In genomic region chr1:2557146-2558029, GRCh38 we compare ENCODE assay signal across 10 cellular contexts. TPM values are rescaled to one million over a fixed set of nuclear protein-coding genes. Genes with fewer than 3 reads are reported as not detected.
A peak's percentile ranks its signal among the peaks of the same experiment; 100 is the strongest.
DNase-seq lines count a peak whose midpoint lies in the region; ATAC-seq, FAIRE-seq and TF ChIP-seq lines count a peak whose summit lies in the region.
"Had no signal": no experiment of that assay in that cellular context is flagged by ENCODE, and none has a peak within 500 bp of the region (broad histone marks: within the 10 kb centered on the region; RNA-seq: fewer than 3 reads in every experiment).

No MANE protein-coding gene starts in this region.

- peak overlapping the region; percentile 82 to 87 for H3K4me3 ChIP-seq in kidney (ENCODE audit: low read length in 2 of 2)
- H3K4me3 ChIP-seq: A549 had no signal

- peak overlapping the region; percentile 92 for H3K4me3 Mint-ChIP-seq in T-helper 1 cell treated with Interleukin-12 subunit alpha and Interleukin-12 subunit beta and Interleukin-4 antibody, amounts not matched to agents 30 μg/mL and 1 μg/mL, for 36 hours
- H3K4me3 Mint-ChIP-seq in activated T-helper 1 cell treated with anti-CD3 and anti-CD28 coated beads, Interleukin-12 subunit alpha, Interleukin-12 subunit beta, Interleukin-2, Interleukin-4 antibody, amounts not matched to agents 30 ng/mL and 10 ng/mL and 1 ng/mL, durations not matched to agents 14 hours and 24 hours and 36 hours = peak overlapping the region; percentile 88
- H3K4me3 Mint-ChIP-seq in stimulated activated naive CD8-positive, alpha-beta T cell treated with anti-CD3 and anti-CD28 coated beads, Interleukin-15, amount 100 ng/mL, for 72 hours = peak overlapping the region; percentile 86 to 93

- no peak for ATAC-seq in stimulated activated naive CD8-positive, alpha-beta T cell treated with anti-CD3 and anti-CD28 coated beads, Interleukin-15, amount 100 ng/mL, for 72 hours
- ATAC-seq in GM18858 (IDR thresholded peaks at IDR 0.05; ENCODE audit: unreplicated experiment) = no peak

- H3K27ac ChIP-seq in kidney (ENCODE audit: low read depth in 2 of 2, low read length in 2 of 2) = peak overlapping the region; percentile 92 to 94
- H3K27ac ChIP-seq: A549 had no signal

- intact Hi-C loops in activated T-helper 1 cell treated with anti-CD3 and anti-CD28 coated beads, Interleukin-12 subunit alpha, Interleukin-12 subunit beta, Interleukin-2, Interleukin-4 antibody, amounts not matched to agents 30 ng/mL and 10 ng/mL and 1 ng/mL, durations not matched to agents 14 hours and 24 hours and 36 hours (cut with micrococcal nuclease) = no loop called here
- intact Hi-C loops in kidney (cut with DNase I) = no loop called here
- intact Hi-C loops in posterior vena cava (cut with DNase I) = no loop called here

- H3K4me1 Mint-ChIP-seq in T-helper 1 cell treated with Interleukin-12 subunit alpha and Interleukin-12 subunit beta and Interleukin-4 antibody, amounts not matched to agents 30 μg/mL and 1 μg/mL, for 36 hours (ENCODE audit: low read depth) = peaks cover 21% of the 10 kb centered on the region
- H3K4me1 Mint-ChIP-seq in activated T-helper 1 cell treated with anti-CD3 and anti-CD28 coated beads, Interleukin-12 subunit alpha, Interleukin-12 subunit beta, Interleukin-2, Interleukin-4 antibody, amounts not matched to agents 30 ng/mL and 10 ng/mL and 1 ng/mL, durations not matched to agents 14 hours and 24 hours and 36 hours (ENCODE audit: low read depth) = peaks cover 24% of the 10 kb centered on the region
- peaks cover 72% of the 10 kb centered on the region for H3K4me1 Mint-ChIP-seq in stimulated activated naive CD8-positive, alpha-beta T cell treated with anti-CD3 and anti-CD28 coated beads, Interleukin-15, amount 100 ng/mL, for 72 hours

- DNase-seq in T-helper 1 cell (no peak), kidney (peak; percentile 81), posterior vena cava (ENCODE audit: low spot score) (no peak), NCI-H1105 (lab: John Stamatoyannopoulos, UW) (no peak)
- no peak for DNase-seq in activated T-helper 1 cell treated with anti-CD3 and anti-CD28 coated beads, Interleukin-12 subunit alpha, Interleukin-12 subunit beta, Interleukin-2, Interleukin-4 antibody, amounts not matched to agents 30 ng/mL and 10 ng/mL and 1 ng/mL, durations not matched to agents 14 hours and 24 hours and 36 hours (ENCODE audit: low spot score)
- no peak for DNase-seq in stimulated activated naive CD8-positive, alpha-beta T cell treated with anti-CD3 and anti-CD28 coated beads, Interleukin-15, amount 100 ng/mL, for 72 hours
- DNase-seq: NCI-H1436 had no signal

- H3K4me1 ChIP-seq in kidney (ENCODE audit: control insufficient read depth in 1 of 2, insufficient read depth in 1 of 2, low read depth in 1 of 2, low read length in 2 of 2) = peaks cover 13 to 24% of the 10 kb centered on the region in 2 donors

- no peaks in the 10 kb centered on the region for H3K9me3 Mint-ChIP-seq in T-helper 1 cell treated with Interleukin-12 subunit alpha and Interleukin-12 subunit beta and Interleukin-4 antibody, amounts not matched to agents 30 μg/mL and 1 μg/mL, for 36 hours
- H3K9me3 Mint-ChIP-seq in activated T-helper 1 cell treated with anti-CD3 and anti-CD28 coated beads, Interleukin-12 subunit alpha, Interleukin-12 subunit beta, Interleukin-2, Interleukin-4 antibody, amounts not matched to agents 30 ng/mL and 10 ng/mL and 1 ng/mL, durations not matched to agents 14 hours and 24 hours and 36 hours = no peaks in the 10 kb centered on the region
- no peaks in the 10 kb centered on the region for H3K9me3 Mint-ChIP-seq in stimulated activated naive CD8-positive, alpha-beta T cell treated with anti-CD3 and anti-CD28 coated beads, Interleukin-15, amount 100 ng/mL, for 72 hours

- TF ChIP-seq CTCF in kidney (IDR thresholded peaks at IDR 0.05; ENCODE audit: borderline replicate concordance, extremely low read depth, insufficient read depth) = no peak

- peak overlapping the region; percentile 41 to 92 for H3K9ac ChIP-seq in kidney (ENCODE audit: low read length in 2 of 2)

- H3K27me3 Mint-ChIP-seq in T-helper 1 cell treated with Interleukin-12 subunit alpha and Interleukin-12 subunit beta and Interleukin-4 antibody, amounts not matched to agents 30 μg/mL and 1 μg/mL, for 36 hours (ENCODE audit: low read depth) = no peaks in the 10 kb centered on the region
- no peaks in the 10 kb centered on the region for H3K27me3 Mint-ChIP-seq in activated T-helper 1 cell treated with anti-CD3 and anti-CD28 coated beads, Interleukin-12 subunit alpha, Interleukin-12 subunit beta, Interleukin-2, Interleukin-4 antibody, amounts not matched to agents 30 ng/mL and 10 ng/mL and 1 ng/mL, durations not matched to agents 14 hours and 24 hours and 36 hours (ENCODE audit: insufficient read depth)
- no peaks in the 10 kb centered on the region for H3K27me3 Mint-ChIP-seq in stimulated activated naive CD8-positive, alpha-beta T cell treated with anti-CD3 and anti-CD28 coated beads, Interleukin-15, amount 100 ng/mL, for 72 hours

- FAIRE-seq in kidney (lab: Jason Lieb, UNC) = no peak
- FAIRE-seq: A549 had no signal

- H3K27ac Mint-ChIP-seq in T-helper 1 cell treated with Interleukin-12 subunit alpha and Interleukin-12 subunit beta and Interleukin-4 antibody, amounts not matched to agents 30 μg/mL and 1 μg/mL, for 36 hours = peak overlapping the region; percentile 99
- peak overlapping the region; percentile 86 for H3K27ac Mint-ChIP-seq in activated T-helper 1 cell treated with anti-CD3 and anti-CD28 coated beads, Interleukin-12 subunit alpha, Interleukin-12 subunit beta, Interleukin-2, Interleukin-4 antibody, amounts not matched to agents 30 ng/mL and 10 ng/mL and 1 ng/mL, durations not matched to agents 14 hours and 24 hours and 36 hours
- H3K27ac Mint-ChIP-seq in stimulated activated naive CD8-positive, alpha-beta T cell treated with anti-CD3 and anti-CD28 coated beads, Interleukin-15, amount 100 ng/mL, for 72 hours = peak overlapping the region; percentile 93 to 98

- H3K9me3 ChIP-seq in kidney (ENCODE audit: control insufficient read depth in 1 of 2, low read length in 2 of 2) = no peaks in the 10 kb centered on the region
- H3K9me3 ChIP-seq: A549 had no signal

- no peaks in the 10 kb centered on the region for H3K36me3 ChIP-seq in kidney (ENCODE audit: control insufficient read depth in 1 of 2, insufficient read depth in 2 of 2, low read length in 2 of 2)

- H3K36me3 Mint-ChIP-seq in T-helper 1 cell treated with Interleukin-12 subunit alpha and Interleukin-12 subunit beta and Interleukin-4 antibody, amounts not matched to agents 30 μg/mL and 1 μg/mL, for 36 hours (ENCODE audit: low read depth) = peaks cover 26% of the 10 kb centered on the region
- peaks cover 18% of the 10 kb centered on the region for H3K36me3 Mint-ChIP-seq in activated T-helper 1 cell treated with anti-CD3 and anti-CD28 coated beads, Interleukin-12 subunit alpha, Interleukin-12 subunit beta, Interleukin-2, Interleukin-4 antibody, amounts not matched to agents 30 ng/mL and 10 ng/mL and 1 ng/mL, durations not matched to agents 14 hours and 24 hours and 36 hours (ENCODE audit: low read depth)

RNA-seq across cellular contexts. Expression of gene TNFRSF14, which starts 1.2 kb away (rescaled TPM):
- total RNA-seq in activated T-helper 1 cell treated with anti-CD3 and anti-CD28 coated beads, Interleukin-12 subunit alpha, Interleukin-12 subunit beta, Interleukin-2, Interleukin-4 antibody, amounts not matched to agents 30 ng/mL and 10 ng/mL and 1 ng/mL, durations not matched to agents 14 hours and 24 hours and 36 hours = 207 and 215 TPM in 2 replicates
- total RNA-seq in kidney (95.0 TPM), posterior vena cava (10 to 100 TPM; 37.7 to 63.6 TPM)
- 99.1 TPM for polyA plus RNA-seq in kidney (ENCODE audit: insufficient read depth, low read depth, low replicate concordance)

RNA-seq across cellular contexts. Expression of gene HES5, which starts 27.3 kb away (rescaled TPM):
- total RNA-seq in activated T-helper 1 cell treated with anti-CD3 and anti-CD28 coated beads, Interleukin-12 subunit alpha, Interleukin-12 subunit beta, Interleukin-2, Interleukin-4 antibody, amounts not matched to agents 30 ng/mL and 10 ng/mL and 1 ng/mL, durations not matched to agents 14 hours and 24 hours and 36 hours = not detected in 2 replicates
- total RNA-seq in kidney (0.44 TPM), posterior vena cava (under 1 TPM; 0.24 to 0.32 TPM)
- polyA plus RNA-seq in kidney (ENCODE audit: insufficient read depth, low read depth, low replicate concordance) = not detected
- polyA plus RNA-seq: A549 had no signal

RNA-seq across cellular contexts. Expression of gene PRXL2B, which starts 29.2 kb away (rescaled TPM):
- 39.5 and 42.1 TPM in 2 replicates for total RNA-seq in activated T-helper 1 cell treated with anti-CD3 and anti-CD28 coated beads, Interleukin-12 subunit alpha, Interleukin-12 subunit beta, Interleukin-2, Interleukin-4 antibody, amounts not matched to agents 30 ng/mL and 10 ng/mL and 1 ng/mL, durations not matched to agents 14 hours and 24 hours and 36 hours
- total RNA-seq in kidney (39.5 TPM), posterior vena cava (10 to 100 TPM; 11.4 to 12.2 TPM)
- 25.6 TPM for polyA plus RNA-seq in kidney (ENCODE audit: insufficient read depth, low read depth, low replicate concordance)

RNA-seq across cellular contexts. Expression of gene PANK4, which starts 31.0 kb away (rescaled TPM):
- total RNA-seq in activated T-helper 1 cell treated with anti-CD3 and anti-CD28 coated beads, Interleukin-12 subunit alpha, Interleukin-12 subunit beta, Interleukin-2, Interleukin-4 antibody, amounts not matched to agents 30 ng/mL and 10 ng/mL and 1 ng/mL, durations not matched to agents 14 hours and 24 hours and 36 hours = 65.6 and 67.6 TPM in 2 replicates
- total RNA-seq in kidney = 33.7 TPM
- polyA plus RNA-seq in kidney (ENCODE audit: insufficient read depth, low read depth, low replicate concordance) = 13.3 TPM
- 10 to 100 TPM; 17.4 to 18.6 TPM for total RNA-seq in posterior vena cava
